ENCODE assay signal across 8 cellular contexts in genomic region chr5:109319351-109319750, GRCh38.
"Had no signal": no experiment of that assay in that cellular context is flagged by ENCODE, and none has a peak within 500 bp of the region (broad histone marks: within the 10 kb centered on the region; RNA-seq: fewer than 3 reads in every experiment).

No MANE protein-coding gene starts in this region.

- H2AFZ ChIP-seq: GM23248 had no signal

- DNase-seq: GM23248, GOT3, H7, HFFc6, KBM-7 had no signal

- H3K4me3 ChIP-seq: GM23248, HAP-1 had no signal

- FAIRE-seq: HTR-8/SVneo had no signal

- H3K9me3 ChIP-seq: HAP-1 had no signal

- H3K27ac ChIP-seq: GM23248 had no signal

- H3K4me1 ChIP-seq: HAP-1 had no signal

- H3K9ac ChIP-seq: GM23248 had no signal

- ATAC-seq: HCT116 had no signal

- H3K36me3 ChIP-seq: HAP-1 had no signal
